In genomic region chr17:17051380-17051779, GRCh38 we compare ENCODE assay signal across 12 cellular contexts. TPM values are rescaled to one million over a fixed set of nuclear protein-coding genes. Genes with fewer than 3 reads are reported as not detected.
A peak's percentile ranks its signal among the peaks of the same experiment; 100 is the strongest.
DNase-seq lines count a peak whose midpoint lies in the region; ATAC-seq and TF ChIP-seq lines count a peak whose summit lies in the region.
"Had no signal": no experiment of that assay in that cellular context is flagged by ENCODE, and none has a peak within 500 bp of the region (broad histone marks: within the 10 kb centered on the region; RNA-seq: fewer than 3 reads in every experiment).

No MANE protein-coding gene starts in this region.

- H3K4me3 Mint-ChIP-seq in activated naive CD8-positive, alpha-beta T cell treated with anti-CD3 and anti-CD28 coated beads, Interleukin-2, amount 50 U/mL, for 24 hours: no peak overlapping the region
- H3K4me3 Mint-ChIP-seq in activated naive CD8-positive, alpha-beta T cell treated with anti-CD3 and anti-CD28 coated beads for 36 hours: no peak overlapping the region
- H3K4me3 Mint-ChIP-seq in chondrocyte (ENCODE audit: unreplicated experiment): no peak overlapping the region
- H3K4me3 Mint-ChIP-seq: central memory CD8-positive, alpha-beta T cell had no signal

- H3K27ac Mint-ChIP-seq in activated naive CD8-positive, alpha-beta T cell treated with anti-CD3 and anti-CD28 coated beads, Interleukin-2, amount 50 U/mL, for 24 hours: no peak overlapping the region
- no peak overlapping the region for H3K27ac Mint-ChIP-seq in activated naive CD8-positive, alpha-beta T cell treated with anti-CD3 and anti-CD28 coated beads for 36 hours
- peak overlapping the region; percentile 17 for H3K27ac Mint-ChIP-seq in chondrocyte (ENCODE audit: unreplicated experiment)

- H3K9me3 Mint-ChIP-seq in activated naive CD8-positive, alpha-beta T cell treated with anti-CD3 and anti-CD28 coated beads, Interleukin-2, amount 50 U/mL, for 24 hours: no peaks in the 10 kb centered on the region
- no peaks in the 10 kb centered on the region for H3K9me3 Mint-ChIP-seq in activated naive CD8-positive, alpha-beta T cell treated with anti-CD3 and anti-CD28 coated beads for 36 hours
- H3K9me3 Mint-ChIP-seq in chondrocyte (ENCODE audit: low read depth): no peaks in the 10 kb centered on the region
- H3K9me3 Mint-ChIP-seq: central memory CD8-positive, alpha-beta T cell; neural crest cell had no signal

- no peak overlapping the region for H3K4me3 ChIP-seq in mesodermal cell (ENCODE audit: extremely low read depth, insufficient read depth, low read length, poor library complexity, severe bottlenecking)
- H3K4me3 ChIP-seq in transverse colon: no peak overlapping the region
- H3K4me3 ChIP-seq: K562 had no signal

- TF ChIP-seq EP300 in transverse colon (IDR thresholded peaks at IDR 0.05; ENCODE audit: low read depth): no peak

- H3K27me3 ChIP-seq in transverse colon: no peaks in the 10 kb centered on the region

- in situ Hi-C loops in transverse colon (cut with MboI; ENCODE audit: low pct_ligation_motif_present in 1 of 4, low pct_unique_long_range_greater_than_20kb in 1 of 4, low sequenced_read_pairs in 3 of 4): loop anchor here in 1 of 4 donors (10.0 kb wide), 1 partner anchor 57 kb away; no protein-coding TSS in a partner anchor

- peak; percentile 13 for ATAC-seq in activated naive CD8-positive, alpha-beta T cell treated with anti-CD3 and anti-CD28 coated beads, Interleukin-2, amount 50 U/mL, for 24 hours
- ATAC-seq in HG02798 (IDR thresholded peaks at IDR 0.05; ENCODE audit: poor library complexity, unreplicated experiment): no peak
- ATAC-seq: K562 had no signal

- no peaks in the 10 kb centered on the region for H3K27me3 Mint-ChIP-seq in activated naive CD8-positive, alpha-beta T cell treated with anti-CD3 and anti-CD28 coated beads, Interleukin-2, amount 50 U/mL, for 24 hours
- H3K27me3 Mint-ChIP-seq in activated naive CD8-positive, alpha-beta T cell treated with anti-CD3 and anti-CD28 coated beads for 36 hours: no peaks in the 10 kb centered on the region
- H3K27me3 Mint-ChIP-seq in chondrocyte (ENCODE audit: low read depth): no peaks in the 10 kb centered on the region
- H3K27me3 Mint-ChIP-seq: central memory CD8-positive, alpha-beta T cell had no signal

- TF ChIP-seq CTCF in chondrocyte (IDR thresholded peaks at IDR 0.05) (no peak), transverse colon (IDR thresholded peaks at IDR 0.05) (no peak)

- intact Hi-C loops in transverse colon (cut with DNase I; ENCODE audit: low total_unique reads): no loop called here

- H3K4me1 ChIP-seq in mesodermal cell (ENCODE audit: control insufficient read depth, insufficient read depth, low read length, poor library complexity, severe bottlenecking): peaks cover 12% of the 10 kb centered on the region
- H3K4me1 ChIP-seq in transverse colon: peaks cover 31 to 71% (median 41%) of the 10 kb centered on the region in 4 donors

- no peaks in the 10 kb centered on the region for H3K36me3 Mint-ChIP-seq in activated naive CD8-positive, alpha-beta T cell treated with anti-CD3 and anti-CD28 coated beads, Interleukin-2, amount 50 U/mL, for 24 hours (ENCODE audit: low read depth)
- no peaks in the 10 kb centered on the region for H3K36me3 Mint-ChIP-seq in activated naive CD8-positive, alpha-beta T cell treated with anti-CD3 and anti-CD28 coated beads for 36 hours
- H3K36me3 Mint-ChIP-seq in chondrocyte (ENCODE audit: low read depth): no peaks in the 10 kb centered on the region

- H3K9me3 ChIP-seq in mesodermal cell (ENCODE audit: control insufficient read depth, low read length) (no peaks in the 10 kb centered on the region), transverse colon (no peaks in the 10 kb centered on the region)

- peak overlapping the region; percentile 10 for H3K27ac ChIP-seq in mesodermal cell (ENCODE audit: low read depth, low read length, severe bottlenecking)
- H3K27ac ChIP-seq in transverse colon: peak overlapping the region; percentile 77 to 79 (median 78)

- 96 to 98% methylated on average over 6 of the region's 6 CpGs for WGBS in mesodermal cell (ENCODE audit: insufficient coverage in 2 of 2), 2 experiments
- WGBS in transverse colon (ENCODE audit: low coverage in 1 of 2), 2 donors: 82% methylated on average over 6 of the region's 6 CpGs; no CpG with 5 or more reads in 1 of the 2 donors

- no peak for DNase-seq in activated naive CD8-positive, alpha-beta T cell treated with anti-CD3 and anti-CD28 coated beads, Interleukin-2, amount 50 U/mL, for 24 hours
- no peak for DNase-seq in activated naive CD8-positive, alpha-beta T cell treated with anti-CD3 and anti-CD28 coated beads for 36 hours
- DNase-seq in chondrocyte (ENCODE audit: low spot score) (peak; percentile 15), transverse colon (no peak), NCI-H187 (lab: John Stamatoyannopoulos, UW) (no peak), NCI-H510A treated with DMSO at 0.1 percent for 48 hours (lab: John Stamatoyannopoulos, UW) (no peak)
- DNase-seq: activated CD4-positive, alpha-beta T cell treated with anti-CD3 and anti-CD28 coated beads, Interleukin-2, amount 50 U/mL, for 1 hour had no signal

- TF ChIP-seq POLR2A in transverse colon (IDR thresholded peaks at IDR 0.05): no peak

- peaks cover 59% of the 10 kb centered on the region for H3K4me1 Mint-ChIP-seq in activated naive CD8-positive, alpha-beta T cell treated with anti-CD3 and anti-CD28 coated beads, Interleukin-2, amount 50 U/mL, for 24 hours
- H3K4me1 Mint-ChIP-seq in activated naive CD8-positive, alpha-beta T cell treated with anti-CD3 and anti-CD28 coated beads for 36 hours: peaks cover 50% of the 10 kb centered on the region
- H3K4me1 Mint-ChIP-seq in chondrocyte (ENCODE audit: low read depth): peaks cover 67% of the 10 kb centered on the region

- H3K36me3 ChIP-seq in mesodermal cell (ENCODE audit: control insufficient read depth, insufficient read depth, low read length) (peaks cover 59% of the 10 kb centered on the region), transverse colon (no peaks in the 10 kb centered on the region)

RNA-seq across cellular contexts. Expression of gene MPRIP, which starts 9.1 kb away (rescaled TPM):
- 100 to 1,000 TPM; 130 to 143 TPM for total RNA-seq in activated naive CD8-positive, alpha-beta T cell treated with anti-CD3 and anti-CD28 coated beads for 36 hours
- total RNA-seq in chondrocyte (197 to 352 TPM (median 345 TPM) in 3 replicates), transverse colon (100 to 1,000 TPM; 124 to 368 (median 158) TPM)
- polyA plus RNA-seq in mesodermal cell (2013, experiment 1 of 2): 152 TPM
- 137 TPM for polyA plus RNA-seq in mesodermal cell (2013, experiment 2 of 2)
